ENCODE assay signal across 1 cellular context in the genomic region with DNA sequence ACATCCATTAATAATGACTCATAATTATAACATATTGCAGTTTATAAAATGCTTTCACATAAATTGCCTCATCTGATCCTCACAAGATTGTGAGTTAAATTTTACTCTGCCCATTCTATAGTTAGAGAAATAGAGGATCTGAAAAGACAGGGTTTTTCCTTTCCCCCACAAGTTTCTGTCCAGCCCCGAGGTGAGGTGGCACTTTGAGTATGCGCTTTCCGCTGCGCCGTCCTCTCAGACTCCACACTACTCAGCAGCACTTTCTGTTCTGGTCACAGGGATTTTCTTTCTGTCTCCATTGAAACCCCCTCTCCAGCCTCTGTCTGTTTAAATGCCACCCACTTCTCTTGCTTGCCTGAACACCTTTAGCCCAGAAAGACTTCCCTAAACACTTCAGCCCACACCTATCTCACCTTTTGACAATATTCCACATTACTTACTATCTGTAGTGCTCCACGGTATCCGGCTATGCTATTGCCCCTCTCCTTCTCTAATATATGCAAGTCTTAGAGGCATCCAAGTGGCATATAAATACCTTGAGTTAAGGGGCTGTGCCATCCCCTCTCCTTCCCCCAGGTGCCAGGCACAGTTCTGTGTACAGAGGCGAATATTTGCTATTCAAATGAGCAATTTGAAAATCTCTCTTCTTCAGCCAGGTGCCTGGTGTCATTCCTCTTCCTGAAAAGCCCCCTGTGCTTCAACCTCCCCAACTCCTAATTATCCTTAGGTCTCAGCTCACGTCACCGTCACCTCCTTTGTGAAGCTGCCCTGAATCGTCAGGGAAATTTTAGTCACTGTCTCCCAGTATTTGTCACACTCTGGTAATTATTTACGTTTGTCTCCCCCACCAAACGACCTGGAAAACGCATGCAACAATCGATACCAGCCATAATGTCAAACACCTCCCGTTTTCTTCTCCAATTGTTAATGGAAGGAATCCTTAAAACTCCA.
TF ChIP-seq lines count a peak whose summit lies in the region.

No MANE protein-coding gene starts in this region.

TF ChIP-seq in GM12878, 131 proteins besides CTCF, POLR2A, EP300 and RAD21 (continued from another document and continues in another):
- TF ChIP-seq, protein P1, sequence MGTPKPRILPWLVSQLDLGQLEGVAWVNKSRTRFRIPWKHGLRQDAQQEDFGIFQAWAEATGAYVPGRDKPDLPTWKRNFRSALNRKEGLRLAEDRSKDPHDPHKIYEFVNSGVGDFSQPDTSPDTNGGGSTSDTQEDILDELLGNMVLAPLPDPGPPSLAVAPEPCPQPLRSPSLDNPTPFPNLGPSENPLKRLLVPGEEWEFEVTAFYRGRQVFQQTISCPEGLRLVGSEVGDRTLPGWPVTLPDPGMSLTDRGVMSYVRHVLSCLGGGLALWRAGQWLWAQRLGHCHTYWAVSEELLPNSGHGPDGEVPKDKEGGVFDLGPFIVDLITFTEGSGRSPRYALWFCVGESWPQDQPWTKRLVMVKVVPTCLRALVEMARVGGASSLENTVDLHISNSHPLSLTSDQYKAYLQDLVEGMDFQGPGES (IDR thresholded peaks at IDR 0.05) = no peak
- TF ChIP-seq ZNF217 (IDR thresholded peaks at IDR 0.05) (peak; percentile 94), POU2F2 (IDR thresholded peaks at IDR 0.05; ENCODE audit: borderline replicate concordance, low read depth, low read length) (no peak), RFX5 (IDR thresholded peaks at IDR 0.05; ENCODE audit: low read depth, low read length) (no peak), BCL11A (IDR thresholded peaks at IDR 0.05; ENCODE audit: low read depth, low read length) (peak; percentile 71), NFXL1 (IDR thresholded peaks at IDR 0.05; ENCODE audit: borderline replicate concordance) (no peak), YBX1 (IDR thresholded peaks at IDR 0.05) (no peak), RBBP5 (conservative IDR thresholded peaks at IDR 0.05) (no peak), CBFB (IDR thresholded peaks at IDR 0.05; ENCODE audit: low read depth) (no peak), BMI1 (IDR thresholded peaks at IDR 0.05; ENCODE audit: borderline replicate concordance) (peak; percentile 77; the same call in 1 of the 2 replicates), ZBED1 (IDR thresholded peaks at IDR 0.05; ENCODE audit: borderline replicate concordance) (no peak), BACH1 (IDR thresholded peaks at IDR 0.05; ENCODE audit: borderline replicate concordance) (peak; percentile 86; the same call in 1 of the 2 replicates), SIN3A (IDR thresholded peaks at IDR 0.05; ENCODE audit: low read depth, low read length) (no peak), ZSCAN29 (IDR thresholded peaks at IDR 0.05) (peak; percentile 78; the same call in 1 of the 2 replicates), JUND (IDR thresholded peaks at IDR 0.05; ENCODE audit: low read depth, low read length) (no peak), MYB (IDR thresholded peaks at IDR 0.05; ENCODE audit: borderline replicate concordance, low read depth, low read length) (no peak), SMARCA5 (IDR thresholded peaks at IDR 0.05) (peak; percentile 88), HDGF (IDR thresholded peaks at IDR 0.05) (no peak), GABPA (IDR thresholded peaks at IDR 0.05; ENCODE audit: low read depth) (peak; percentile 42; the same call in 1 of the 2 replicates), EZH2 (IDR thresholded peaks at IDR 0.05; ENCODE audit: borderline replicate concordance, control insufficient read depth, low read depth, low read length) (no peak)
- TF ChIP-seq, protein P2, sequence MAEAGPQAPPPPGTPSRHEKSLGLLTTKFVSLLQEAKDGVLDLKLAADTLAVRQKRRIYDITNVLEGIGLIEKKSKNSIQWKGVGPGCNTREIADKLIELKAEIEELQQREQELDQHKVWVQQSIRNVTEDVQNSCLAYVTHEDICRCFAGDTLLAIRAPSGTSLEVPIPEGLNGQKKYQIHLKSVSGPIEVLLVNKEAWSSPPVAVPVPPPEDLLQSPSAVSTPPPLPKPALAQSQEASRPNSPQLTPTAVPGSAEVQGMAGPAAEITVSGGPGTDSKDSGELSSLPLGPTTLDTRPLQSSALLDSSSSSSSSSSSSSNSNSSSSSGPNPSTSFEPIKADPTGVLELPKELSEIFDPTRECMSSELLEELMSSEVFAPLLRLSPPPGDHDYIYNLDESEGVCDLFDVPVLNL (IDR thresholded peaks at IDR 0.05; ENCODE audit: low read depth, low read length) = no peak
- TF ChIP-seq, protein P3, sequence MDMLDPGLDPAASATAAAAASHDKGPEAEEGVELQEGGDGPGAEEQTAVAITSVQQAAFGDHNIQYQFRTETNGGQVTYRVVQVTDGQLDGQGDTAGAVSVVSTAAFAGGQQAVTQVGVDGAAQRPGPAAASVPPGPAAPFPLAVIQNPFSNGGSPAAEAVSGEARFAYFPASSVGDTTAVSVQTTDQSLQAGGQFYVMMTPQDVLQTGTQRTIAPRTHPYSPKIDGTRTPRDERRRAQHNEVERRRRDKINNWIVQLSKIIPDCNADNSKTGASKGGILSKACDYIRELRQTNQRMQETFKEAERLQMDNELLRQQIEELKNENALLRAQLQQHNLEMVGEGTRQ (IDR thresholded peaks at IDR 0.05; ENCODE audit: borderline replicate concordance, low read depth, low read length) = no peak
- TF ChIP-seq, protein P4, sequence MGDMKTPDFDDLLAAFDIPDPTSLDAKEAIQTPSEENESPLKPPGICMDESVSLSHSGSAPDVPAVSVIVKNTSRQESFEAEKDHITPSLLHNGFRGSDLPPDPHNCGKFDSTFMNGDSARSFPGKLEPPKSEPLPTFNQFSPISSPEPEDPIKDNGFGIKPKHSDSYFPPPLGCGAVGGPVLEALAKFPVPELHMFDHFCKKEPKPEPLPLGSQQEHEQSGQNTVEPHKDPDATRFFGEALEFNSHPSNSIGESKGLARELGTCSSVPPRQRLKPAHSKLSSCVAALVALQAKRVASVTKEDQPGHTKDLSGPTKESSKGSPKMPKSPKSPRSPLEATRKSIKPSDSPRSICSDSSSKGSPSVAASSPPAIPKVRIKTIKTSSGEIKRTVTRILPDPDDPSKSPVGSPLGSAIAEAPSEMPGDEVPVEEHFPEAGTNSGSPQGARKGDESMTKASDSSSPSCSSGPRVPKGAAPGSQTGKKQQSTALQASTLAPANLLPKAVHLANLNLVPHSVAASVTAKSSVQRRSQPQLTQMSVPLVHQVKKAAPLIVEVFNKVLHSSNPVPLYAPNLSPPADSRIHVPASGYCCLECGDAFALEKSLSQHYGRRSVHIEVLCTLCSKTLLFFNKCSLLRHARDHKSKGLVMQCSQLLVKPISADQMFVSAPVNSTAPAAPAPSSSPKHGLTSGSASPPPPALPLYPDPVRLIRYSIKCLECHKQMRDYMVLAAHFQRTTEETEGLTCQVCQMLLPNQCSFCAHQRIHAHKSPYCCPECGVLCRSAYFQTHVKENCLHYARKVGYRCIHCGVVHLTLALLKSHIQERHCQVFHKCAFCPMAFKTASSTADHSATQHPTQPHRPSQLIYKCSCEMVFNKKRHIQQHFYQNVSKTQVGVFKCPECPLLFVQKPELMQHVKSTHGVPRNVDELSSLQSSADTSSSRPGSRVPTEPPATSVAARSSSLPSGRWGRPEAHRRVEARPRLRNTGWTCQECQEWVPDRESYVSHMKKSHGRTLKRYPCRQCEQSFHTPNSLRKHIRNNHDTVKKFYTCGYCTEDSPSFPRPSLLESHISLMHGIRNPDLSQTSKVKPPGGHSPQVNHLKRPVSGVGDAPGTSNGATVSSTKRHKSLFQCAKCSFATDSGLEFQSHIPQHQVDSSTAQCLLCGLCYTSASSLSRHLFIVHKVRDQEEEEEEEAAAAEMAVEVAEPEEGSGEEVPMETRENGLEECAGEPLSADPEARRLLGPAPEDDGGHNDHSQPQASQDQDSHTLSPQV (IDR thresholded peaks at IDR 0.05) = no peak
- TF ChIP-seq, protein P5, sequence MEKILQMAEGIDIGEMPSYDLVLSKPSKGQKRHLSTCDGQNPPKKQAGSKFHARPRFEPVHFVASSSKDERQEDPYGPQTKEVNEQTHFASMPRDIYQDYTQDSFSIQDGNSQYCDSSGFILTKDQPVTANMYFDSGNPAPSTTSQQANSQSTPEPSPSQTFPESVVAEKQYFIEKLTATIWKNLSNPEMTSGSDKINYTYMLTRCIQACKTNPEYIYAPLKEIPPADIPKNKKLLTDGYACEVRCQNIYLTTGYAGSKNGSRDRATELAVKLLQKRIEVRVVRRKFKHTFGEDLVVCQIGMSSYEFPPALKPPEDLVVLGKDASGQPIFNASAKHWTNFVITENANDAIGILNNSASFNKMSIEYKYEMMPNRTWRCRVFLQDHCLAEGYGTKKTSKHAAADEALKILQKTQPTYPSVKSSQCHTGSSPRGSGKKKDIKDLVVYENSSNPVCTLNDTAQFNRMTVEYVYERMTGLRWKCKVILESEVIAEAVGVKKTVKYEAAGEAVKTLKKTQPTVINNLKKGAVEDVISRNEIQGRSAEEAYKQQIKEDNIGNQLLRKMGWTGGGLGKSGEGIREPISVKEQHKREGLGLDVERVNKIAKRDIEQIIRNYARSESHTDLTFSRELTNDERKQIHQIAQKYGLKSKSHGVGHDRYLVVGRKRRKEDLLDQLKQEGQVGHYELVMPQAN (conservative IDR thresholded peaks at IDR 0.05) = no peak
- TF ChIP-seq, protein P6, sequence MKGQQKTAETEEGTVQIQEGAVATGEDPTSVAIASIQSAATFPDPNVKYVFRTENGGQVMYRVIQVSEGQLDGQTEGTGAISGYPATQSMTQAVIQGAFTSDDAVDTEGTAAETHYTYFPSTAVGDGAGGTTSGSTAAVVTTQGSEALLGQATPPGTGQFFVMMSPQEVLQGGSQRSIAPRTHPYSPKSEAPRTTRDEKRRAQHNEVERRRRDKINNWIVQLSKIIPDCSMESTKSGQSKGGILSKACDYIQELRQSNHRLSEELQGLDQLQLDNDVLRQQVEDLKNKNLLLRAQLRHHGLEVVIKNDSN (IDR thresholded peaks at IDR 0.05; ENCODE audit: borderline replicate concordance, extremely low read length, insufficient read depth, low read depth, low read length) = no peak
- TF ChIP-seq, protein P7, sequence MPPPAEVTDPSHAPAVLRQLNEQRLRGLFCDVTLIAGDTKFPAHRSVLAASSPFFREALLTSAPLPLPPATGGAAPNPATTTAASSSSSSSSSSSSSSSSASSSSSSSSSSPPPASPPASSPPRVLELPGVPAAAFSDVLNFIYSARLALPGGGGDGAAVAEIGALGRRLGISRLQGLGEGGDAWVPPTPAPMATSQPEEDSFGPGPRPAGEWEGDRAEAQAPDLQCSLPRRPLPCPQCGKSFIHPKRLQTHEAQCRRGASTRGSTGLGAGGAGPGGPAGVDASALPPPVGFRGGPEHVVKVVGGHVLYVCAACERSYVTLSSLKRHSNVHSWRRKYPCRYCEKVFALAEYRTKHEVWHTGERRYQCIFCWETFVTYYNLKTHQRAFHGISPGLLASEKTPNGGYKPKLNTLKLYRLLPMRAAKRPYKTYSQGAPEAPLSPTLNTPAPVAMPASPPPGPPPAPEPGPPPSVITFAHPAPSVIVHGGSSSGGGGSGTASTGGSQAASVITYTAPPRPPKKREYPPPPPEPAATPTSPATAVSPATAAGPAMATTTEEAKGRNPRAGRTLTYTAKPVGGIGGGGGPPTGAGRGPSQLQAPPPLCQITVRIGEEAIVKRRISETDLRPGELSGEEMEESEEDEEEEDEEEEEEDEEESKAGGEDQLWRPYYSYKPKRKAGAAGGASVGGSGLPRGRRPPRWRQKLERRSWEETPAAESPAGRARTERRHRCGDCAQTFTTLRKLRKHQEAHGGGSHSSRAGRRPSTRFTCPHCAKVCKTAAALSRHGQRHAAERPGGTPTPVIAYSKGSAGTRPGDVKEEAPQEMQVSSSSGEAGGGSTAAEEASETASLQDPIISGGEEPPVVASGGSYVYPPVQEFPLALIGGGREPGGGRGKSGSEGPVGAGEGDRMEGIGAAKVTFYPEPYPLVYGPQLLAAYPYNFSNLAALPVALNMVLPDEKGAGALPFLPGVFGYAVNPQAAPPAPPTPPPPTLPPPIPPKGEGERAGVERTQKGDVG (CRISPR knock-in tag; IDR thresholded peaks at IDR 0.05) = no peak
- TF ChIP-seq, protein P8, sequence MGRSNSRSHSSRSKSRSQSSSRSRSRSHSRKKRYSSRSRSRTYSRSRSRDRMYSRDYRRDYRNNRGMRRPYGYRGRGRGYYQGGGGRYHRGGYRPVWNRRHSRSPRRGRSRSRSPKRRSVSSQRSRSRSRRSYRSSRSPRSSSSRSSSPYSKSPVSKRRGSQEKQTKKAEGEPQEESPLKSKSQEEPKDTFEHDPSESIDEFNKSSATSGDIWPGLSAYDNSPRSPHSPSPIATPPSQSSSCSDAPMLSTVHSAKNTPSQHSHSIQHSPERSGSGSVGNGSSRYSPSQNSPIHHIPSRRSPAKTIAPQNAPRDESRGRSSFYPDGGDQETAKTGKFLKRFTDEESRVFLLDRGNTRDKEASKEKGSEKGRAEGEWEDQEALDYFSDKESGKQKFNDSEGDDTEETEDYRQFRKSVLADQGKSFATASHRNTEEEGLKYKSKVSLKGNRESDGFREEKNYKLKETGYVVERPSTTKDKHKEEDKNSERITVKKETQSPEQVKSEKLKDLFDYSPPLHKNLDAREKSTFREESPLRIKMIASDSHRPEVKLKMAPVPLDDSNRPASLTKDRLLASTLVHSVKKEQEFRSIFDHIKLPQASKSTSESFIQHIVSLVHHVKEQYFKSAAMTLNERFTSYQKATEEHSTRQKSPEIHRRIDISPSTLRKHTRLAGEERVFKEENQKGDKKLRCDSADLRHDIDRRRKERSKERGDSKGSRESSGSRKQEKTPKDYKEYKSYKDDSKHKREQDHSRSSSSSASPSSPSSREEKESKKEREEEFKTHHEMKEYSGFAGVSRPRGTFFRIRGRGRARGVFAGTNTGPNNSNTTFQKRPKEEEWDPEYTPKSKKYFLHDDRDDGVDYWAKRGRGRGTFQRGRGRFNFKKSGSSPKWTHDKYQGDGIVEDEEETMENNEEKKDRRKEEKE (IDR thresholded peaks at IDR 0.05) = no peak
- TF ChIP-seq, protein P9, sequence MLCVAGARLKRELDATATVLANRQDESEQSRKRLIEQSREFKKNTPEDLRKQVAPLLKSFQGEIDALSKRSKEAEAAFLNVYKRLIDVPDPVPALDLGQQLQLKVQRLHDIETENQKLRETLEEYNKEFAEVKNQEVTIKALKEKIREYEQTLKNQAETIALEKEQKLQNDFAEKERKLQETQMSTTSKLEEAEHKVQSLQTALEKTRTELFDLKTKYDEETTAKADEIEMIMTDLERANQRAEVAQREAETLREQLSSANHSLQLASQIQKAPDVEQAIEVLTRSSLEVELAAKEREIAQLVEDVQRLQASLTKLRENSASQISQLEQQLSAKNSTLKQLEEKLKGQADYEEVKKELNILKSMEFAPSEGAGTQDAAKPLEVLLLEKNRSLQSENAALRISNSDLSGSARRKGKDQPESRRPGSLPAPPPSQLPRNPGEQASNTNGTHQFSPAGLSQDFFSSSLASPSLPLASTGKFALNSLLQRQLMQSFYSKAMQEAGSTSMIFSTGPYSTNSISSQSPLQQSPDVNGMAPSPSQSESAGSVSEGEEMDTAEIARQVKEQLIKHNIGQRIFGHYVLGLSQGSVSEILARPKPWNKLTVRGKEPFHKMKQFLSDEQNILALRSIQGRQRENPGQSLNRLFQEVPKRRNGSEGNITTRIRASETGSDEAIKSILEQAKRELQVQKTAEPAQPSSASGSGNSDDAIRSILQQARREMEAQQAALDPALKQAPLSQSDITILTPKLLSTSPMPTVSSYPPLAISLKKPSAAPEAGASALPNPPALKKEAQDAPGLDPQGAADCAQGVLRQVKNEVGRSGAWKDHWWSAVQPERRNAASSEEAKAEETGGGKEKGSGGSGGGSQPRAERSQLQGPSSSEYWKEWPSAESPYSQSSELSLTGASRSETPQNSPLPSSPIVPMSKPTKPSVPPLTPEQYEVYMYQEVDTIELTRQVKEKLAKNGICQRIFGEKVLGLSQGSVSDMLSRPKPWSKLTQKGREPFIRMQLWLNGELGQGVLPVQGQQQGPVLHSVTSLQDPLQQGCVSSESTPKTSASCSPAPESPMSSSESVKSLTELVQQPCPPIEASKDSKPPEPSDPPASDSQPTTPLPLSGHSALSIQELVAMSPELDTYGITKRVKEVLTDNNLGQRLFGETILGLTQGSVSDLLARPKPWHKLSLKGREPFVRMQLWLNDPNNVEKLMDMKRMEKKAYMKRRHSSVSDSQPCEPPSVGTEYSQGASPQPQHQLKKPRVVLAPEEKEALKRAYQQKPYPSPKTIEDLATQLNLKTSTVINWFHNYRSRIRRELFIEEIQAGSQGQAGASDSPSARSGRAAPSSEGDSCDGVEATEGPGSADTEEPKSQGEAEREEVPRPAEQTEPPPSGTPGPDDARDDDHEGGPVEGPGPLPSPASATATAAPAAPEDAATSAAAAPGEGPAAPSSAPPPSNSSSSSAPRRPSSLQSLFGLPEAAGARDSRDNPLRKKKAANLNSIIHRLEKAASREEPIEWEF (IDR thresholded peaks at IDR 0.05; ENCODE audit: insufficient replicate concordance, low read depth, low read length) = no peak
